ENCODE assay signal across 31 cellular contexts in the genomic region with DNA sequence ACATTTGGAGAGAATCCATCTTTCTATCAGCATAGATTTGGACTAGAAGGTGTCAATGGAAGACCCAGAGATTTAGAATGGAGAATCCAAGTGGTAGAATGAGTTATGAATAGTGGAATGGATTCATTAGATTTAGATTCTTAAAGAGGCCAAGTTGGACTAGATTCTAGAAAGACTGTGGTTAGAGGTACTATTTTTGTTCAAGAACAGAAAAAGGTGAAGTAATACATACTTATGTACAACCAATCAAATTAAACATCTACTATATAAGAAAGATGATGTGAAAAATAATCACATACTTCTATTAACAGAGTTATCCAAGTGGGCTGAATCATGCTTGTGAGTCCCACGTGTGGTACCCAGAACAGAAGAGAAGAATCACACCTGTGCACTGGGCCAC. TPM values are rescaled to one million over a fixed set of nuclear protein-coding genes. Genes with fewer than 3 reads are reported as not detected.
"Had no signal": no experiment of that assay in that cellular context is flagged by ENCODE, and none has a peak within 500 bp of the region (broad histone marks: within the 10 kb centered on the region; RNA-seq: fewer than 3 reads in every experiment).

No MANE protein-coding gene starts in this region.

- FAIRE-seq: islet of Langerhans, kidney, pancreas had no signal

- H3K9me3 ChIP-seq: left lung, lower lobe of right lung, pancreas, prostate gland, stomach, testis, thyroid gland, transverse colon, upper lobe of left lung, vagina had no signal

- DNase-seq: immature natural killer cell; kidney; left colon; left lung; lower lobe of right lung; mammary epithelial cell; mesenchymal stem cell; naive thymus-derived CD8-positive, alpha-beta T cell; nucleus accumbens; pancreas; posterior cingulate gyrus; retina; right cardiac atrium; stimulated activated CD4-positive, alpha-beta T cell treated with anti-CD3 and anti-CD28 coated beads, Interleukin-12 subunit alpha, Interleukin-12 subunit beta, amount 100 ng/mL, for 4 hours; stimulated activated CD4-positive, alpha-beta T cell treated with anti-CD3 and anti-CD28 coated beads, Interleukin-15, amount 100 ng/mL, for 24 hours; stimulated activated CD4-positive, alpha-beta T cell treated with anti-CD3 and anti-CD28 coated beads, Interleukin-2, amount 100 ng/mL, for 24 hours; stimulated activated CD4-positive, alpha-beta T cell treated with anti-CD3 and anti-CD28 coated beads, Interleukin-4, amount 100 ng/mL, for 1 hour; stimulated activated naive B cell treated with anti-CD40 and anti-IgM and Interleukin-4, amounts not matched to agents 10 μg/mL and 1 μg/mL and 100 μg/mL, for 72 hours; stimulated activated naive CD8-positive, alpha-beta T cell treated with anti-CD3 and anti-CD28 coated beads, Interleukin-15, Interleukin-2, amounts not matched to agents 100 U/mL and 50 U/mL, for 24 hours; stomach; testis; transverse colon; upper lobe of left lung had no signal

- H3K27me3 ChIP-seq: left lung, pancreas, stomach, testis, thyroid gland, transverse colon, upper lobe of left lung, vagina had no signal

- H3K9me3 Mint-ChIP-seq: immature natural killer cell; naive thymus-derived CD8-positive, alpha-beta T cell; nephron had no signal

- H3K4me3 ChIP-seq: left lung, lower lobe of right lung, pancreas, prostate gland, skin epidermis, stomach, testis, thyroid gland, transverse colon, upper lobe of left lung, vagina had no signal

- H3K4me3 Mint-ChIP-seq: immature natural killer cell; naive thymus-derived CD8-positive, alpha-beta T cell; nephron; neural crest cell; stimulated activated naive B cell treated with anti-CD40 and anti-IgM and Interleukin-4, amounts not matched to agents 10 μg/mL and 1 μg/mL and 100 μg/mL, for 72 hours had no signal

- H3K27ac ChIP-seq: left lung, lower lobe of right lung, pancreas, prostate gland, transverse colon, upper lobe of left lung, vagina had no signal

- H3K36me3 ChIP-seq: left lung, lower lobe of right lung, pancreas, prostate gland, stomach, thyroid gland, transverse colon, upper lobe of left lung, vagina had no signal

- H3K4me1 Mint-ChIP-seq: immature natural killer cell had no signal

- H3K4me1 ChIP-seq: prostate gland had no signal

- ATAC-seq: left colon; left lung; lower lobe of right lung; naive thymus-derived CD8-positive, alpha-beta T cell; pancreas; right cardiac atrium; sciatic nerve; stimulated activated naive B cell treated with anti-CD40 and anti-IgM and Interleukin-4, amounts not matched to agents 10 μg/mL and 1 μg/mL and 100 μg/mL, for 72 hours had no signal

- H3K36me3 Mint-ChIP-seq: immature natural killer cell; naive thymus-derived CD8-positive, alpha-beta T cell; stimulated activated naive B cell treated with anti-CD40 and anti-IgM and Interleukin-4, amounts not matched to agents 10 μg/mL and 1 μg/mL and 100 μg/mL, for 72 hours had no signal

- H3K27ac Mint-ChIP-seq: immature natural killer cell; naive thymus-derived CD8-positive, alpha-beta T cell had no signal

RNA-seq across cellular contexts. Expression of gene ADTRP, which starts 33.8 kb away (rescaled TPM):
- total RNA-seq: neural crest cell, vagina had no signal
- polyA plus RNA-seq: immature natural killer cell had no signal
